Comparison of ENCODE assay signal across 31 cellular contexts in the genomic region with DNA sequence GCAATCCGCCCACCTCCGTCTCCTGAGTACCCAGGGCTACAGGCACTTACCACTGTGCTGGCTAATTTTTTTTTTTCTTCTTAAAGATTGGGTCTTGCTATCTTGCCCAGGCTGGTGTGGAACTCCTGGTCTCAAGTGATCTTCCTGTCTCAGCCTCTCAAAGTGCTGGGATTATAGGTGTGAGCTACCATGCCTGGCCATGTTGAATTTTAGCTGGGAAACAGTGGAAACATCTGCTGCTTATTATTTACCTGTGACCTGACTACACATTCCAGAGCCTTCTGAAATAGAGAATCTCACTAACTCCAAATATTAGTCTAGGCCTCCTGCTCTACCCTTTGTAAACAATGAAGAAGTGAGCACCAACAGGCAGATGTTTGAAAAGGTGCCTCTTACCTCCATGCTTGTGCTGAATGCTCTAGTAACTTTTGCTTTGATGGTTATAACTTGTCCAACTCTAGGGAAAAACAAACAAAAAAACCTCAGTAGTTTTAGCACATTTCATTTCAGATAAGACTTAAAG. TPM values are rescaled to one million over a fixed set of nuclear protein-coding genes. Genes with fewer than 3 reads are reported as not detected.
"Had no signal": no experiment of that assay in that cellular context is flagged by ENCODE, and none has a peak within 500 bp of the region (broad histone marks: within the 10 kb centered on the region; RNA-seq: fewer than 3 reads in every experiment).

No MANE protein-coding gene starts in this region.

- H3K4me2 ChIP-seq: hepatocyte, smooth muscle cell had no signal

- H3K27ac Mint-ChIP-seq: dendritic cell treated with granulocyte-macrophage colony-stimulating factor and Interleukin-4, amounts not matched to agents 40 ng/mL and 50 ng/mL, for 4 days; endodermal cell; naive B cell; natural killer cell treated with Interleukin-12 subunit alpha and Interleukin-12 subunit beta and Interleukin-15 and Interleukin-18, amount 100 ng/mL, for 72 hours; stimulated activated naive CD8-positive, alpha-beta T cell treated with anti-CD3 and anti-CD28 coated beads, Interleukin-15, amount 100 ng/mL, for 72 hours had no signal

- ATAC-seq: foreskin keratinocyte; gastroesophageal sphincter; heart left ventricle; lower lobe of right lung; natural killer cell treated with Interleukin-12 subunit alpha and Interleukin-12 subunit beta and Interleukin-15 and Interleukin-18, amount 100 ng/mL, for 72 hours; pancreas; sciatic nerve; stimulated activated naive CD8-positive, alpha-beta T cell treated with anti-CD3 and anti-CD28 coated beads, Interleukin-15, amount 100 ng/mL, for 72 hours; upper lobe of right lung had no signal

- FAIRE-seq: kidney, pancreas had no signal

- DNase-seq: colonic mucosa; effector CD8-positive, alpha-beta T cell; endodermal cell; foreskin keratinocyte; heart left ventricle; kidney; left ventricle myocardium inferior; lower lobe of right lung; naive B cell; pancreas; stimulated activated CD4-positive, alpha-beta T cell treated with anti-CD3 and anti-CD28 coated beads, Interleukin-12 subunit alpha, Interleukin-12 subunit beta, amount 100 ng/mL, for 4 hours; stimulated activated CD4-positive, alpha-beta T cell treated with anti-CD3 and anti-CD28 coated beads, Interleukin-1b, Interleukin-23, amount 100 ng/mL, for 48 hours; stimulated activated CD4-positive, alpha-beta T cell treated with anti-CD3 and anti-CD28 coated beads, Interleukin-4, amount 100 ng/mL, for 1 hour; stimulated activated CD8-positive, alpha-beta memory T cell treated with anti-CD3 and anti-CD28 coated beads, Interleukin-4, amount 100 ng/mL, for 48 hours; stimulated activated naive CD4-positive, alpha-beta T cell; stimulated activated naive CD8-positive, alpha-beta T cell treated with anti-CD3 and anti-CD28 coated beads, Interleukin-15, amount 100 ng/mL, for 72 hours; transverse colon; upper lobe of right lung; uterus had no signal

- H3K4me1 ChIP-seq: colonic mucosa, esophagus muscularis mucosa, foreskin keratinocyte, gastroesophageal sphincter, heart left ventricle, left ventricle myocardium inferior, lower lobe of right lung, pancreas, suprapubic skin, transverse colon, upper lobe of right lung, uterus had no signal

- H2AFZ ChIP-seq: hepatocyte had no signal

- H3K36me3 ChIP-seq: colonic mucosa, esophagus muscularis mucosa, gastroesophageal sphincter, heart left ventricle, left ventricle myocardium inferior, lower lobe of right lung, neutrophil, pancreas, suprapubic skin, transverse colon, upper lobe of right lung, uterus had no signal

- H3K4me1 Mint-ChIP-seq: endodermal cell; naive B cell; stimulated activated naive CD8-positive, alpha-beta T cell treated with anti-CD3 and anti-CD28 coated beads, Interleukin-15, amount 100 ng/mL, for 72 hours had no signal

- H3K4me3 ChIP-seq: colonic mucosa, esophagus muscularis mucosa, gastroesophageal sphincter, heart left ventricle, hepatocyte, left ventricle myocardium inferior, lower lobe of right lung, pancreas, smooth muscle cell, suprapubic skin, transverse colon, upper lobe of right lung, uterus had no signal

- H3K27ac ChIP-seq: colonic mucosa, epithelial cell of prostate, esophagus muscularis mucosa, foreskin keratinocyte, gastroesophageal sphincter, heart left ventricle, hepatocyte, left ventricle myocardium inferior, lower lobe of right lung, neutrophil, pancreas, suprapubic skin, transverse colon, upper lobe of right lung, uterus had no signal

- H3K27me3 ChIP-seq: colonic mucosa, hepatocyte, neutrophil, pancreas, suprapubic skin, transverse colon, upper lobe of right lung, uterus had no signal

- H3K4me3 Mint-ChIP-seq: dendritic cell treated with granulocyte-macrophage colony-stimulating factor and Interleukin-4, amounts not matched to agents 40 ng/mL and 50 ng/mL, for 4 days; endodermal cell; naive B cell; natural killer cell treated with Interleukin-12 subunit alpha and Interleukin-12 subunit beta and Interleukin-15 and Interleukin-18, amount 100 ng/mL, for 72 hours; neural crest cell; stimulated activated naive CD8-positive, alpha-beta T cell treated with anti-CD3 and anti-CD28 coated beads, Interleukin-15, amount 100 ng/mL, for 72 hours had no signal

- H3K36me3 Mint-ChIP-seq: naive B cell; natural killer cell treated with Interleukin-12 subunit alpha and Interleukin-12 subunit beta and Interleukin-15 and Interleukin-18, amount 100 ng/mL, for 72 hours had no signal

- H3K79me2 ChIP-seq: hepatocyte had no signal

- H3K9me3 ChIP-seq: colonic mucosa, esophagus muscularis mucosa, gastroesophageal sphincter, heart left ventricle, left ventricle myocardium inferior, lower lobe of right lung, neutrophil, pancreas, suprapubic skin, transverse colon, upper lobe of right lung, uterus had no signal

- H3K9me3 Mint-ChIP-seq: dendritic cell treated with granulocyte-macrophage colony-stimulating factor and Interleukin-4, amounts not matched to agents 40 ng/mL and 50 ng/mL, for 4 days; endodermal cell; naive B cell; natural killer cell treated with Interleukin-12 subunit alpha and Interleukin-12 subunit beta and Interleukin-15 and Interleukin-18, amount 100 ng/mL, for 72 hours; neural crest cell; stimulated activated naive CD8-positive, alpha-beta T cell treated with anti-CD3 and anti-CD28 coated beads, Interleukin-15, amount 100 ng/mL, for 72 hours had no signal

RNA-seq across cellular contexts. Expression of gene ACOT12, which starts 22.5 kb away (rescaled TPM):
- total RNA-seq: colonic mucosa; esophagus muscularis mucosa; foreskin keratinocyte; gastroesophageal sphincter; heart left ventricle; kidney; left ventricle myocardium inferior; lower lobe of right lung; natural killer cell treated with Interleukin-12 subunit alpha and Interleukin-12 subunit beta and Interleukin-15 and Interleukin-18, amount 100 ng/mL, for 72 hours; neural crest cell; omental fat pad; sciatic nerve; smooth muscle cell; transverse colon; upper lobe of right lung had no signal
- polyA plus RNA-seq: foreskin keratinocyte, heart left ventricle, smooth muscle cell had no signal
